In the genomic region with DNA sequence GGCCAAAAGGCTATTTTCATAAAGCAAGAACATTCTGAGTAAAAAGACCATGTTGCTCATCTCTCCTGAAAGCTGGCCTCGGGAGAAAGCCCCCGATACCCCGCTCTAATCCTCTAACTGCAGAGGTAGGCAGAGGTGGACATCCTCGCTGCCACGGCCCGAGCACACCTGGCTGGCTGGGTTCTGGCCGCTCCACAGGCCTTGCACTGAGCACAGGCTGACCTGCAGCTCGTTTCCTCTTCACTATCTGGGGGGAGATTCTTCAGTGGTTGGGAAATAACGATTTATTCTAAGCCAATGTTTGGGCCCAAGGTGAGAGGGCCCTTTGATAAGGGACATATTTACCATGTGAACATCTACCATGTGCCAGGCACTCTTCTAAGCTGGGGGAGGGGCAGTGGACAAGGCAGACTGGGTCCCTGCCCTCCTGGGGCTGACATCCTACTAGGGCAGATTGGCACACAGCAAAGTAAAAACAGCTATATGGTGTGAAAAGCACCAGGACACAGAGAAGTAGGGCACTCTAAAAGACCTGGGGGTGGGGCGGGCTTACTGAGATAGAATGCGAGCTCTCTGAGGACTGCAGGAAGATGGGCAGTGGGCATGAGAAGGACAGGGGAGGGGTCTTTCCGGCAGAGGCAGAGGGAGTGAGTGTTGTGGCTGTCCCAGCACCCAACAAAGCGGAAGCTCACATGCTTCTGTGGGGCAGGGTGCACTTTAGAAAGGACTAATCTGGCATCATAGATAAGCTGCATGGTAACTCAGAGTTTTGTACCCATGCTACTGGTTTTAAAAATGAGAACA, we compare ENCODE assay signal across 10 cellular contexts.
DNase-seq lines count a peak whose midpoint lies in the region; ATAC-seq and TF ChIP-seq lines count a peak whose summit lies in the region.
"Had no signal": no experiment of that assay in that cellular context is flagged by ENCODE, and none has a peak within 500 bp of the region (broad histone marks: within the 10 kb centered on the region; RNA-seq: fewer than 3 reads in every experiment).

No MANE protein-coding gene starts in this region.

- peaks cover 51% of the 10 kb centered on the region for H3K4me1 Mint-ChIP-seq in stimulated activated effector memory CD8-positive, alpha-beta T cell treated with anti-CD3 and anti-CD28 coated beads, Interleukin-12 subunit alpha, Interleukin-12 subunit beta, amount 100 ng/mL, for 72 hours

- H3K79me2 ChIP-seq in GM23248 (ENCODE audit: insufficient read depth), result peaks cover 96% of the 10 kb centered on the region

- H3K4me3 Mint-ChIP-seq in stimulated activated effector memory CD8-positive, alpha-beta T cell treated with anti-CD3 and anti-CD28 coated beads, Interleukin-12 subunit alpha, Interleukin-12 subunit beta, amount 100 ng/mL, for 72 hours, result no peak overlapping the region

- in situ Hi-C loops in GM23248 (cut with MboI), result no loop called here

- no peaks in the 10 kb centered on the region for H3K9me2 ChIP-seq in GM23248 (ENCODE audit: insufficient read depth)

- H3K4me1 ChIP-seq in GM23248 (ENCODE audit: insufficient read depth) (peaks cover 52% of the 10 kb centered on the region), right cardiac atrium (ENCODE audit: control insufficient read depth, insufficient read depth, low read length) (peaks cover 25% of the 10 kb centered on the region), vagina (peaks cover 56% of the 10 kb centered on the region)

- DNase-seq in GM23248 (no peak), UCSD-AML1 (lab: John Stamatoyannopoulos, UW; ENCODE audit: unreplicated experiment) (peak; percentile 80), right cardiac atrium (peak in 1 of 3 donors; percentile 55), vagina (ENCODE audit: extremely low spot score in 2 of 2) (no peak), NCI-H1417 treated with DMSO at 0.1 percent for 48 hours (lab: John Stamatoyannopoulos, UW) (no peak)
- DNase-seq in stimulated activated effector memory CD8-positive, alpha-beta T cell treated with anti-CD3 and anti-CD28 coated beads, Interleukin-12 subunit alpha, Interleukin-12 subunit beta, amount 100 ng/mL, for 72 hours (ENCODE audit: low spot score in 2 of 2), result no peak
- DNase-seq: activated naive CD4-positive, alpha-beta T cell treated with Interleukin-2 at 50 U/mL for 16 hours; Karpas-422; NCI-H82 had no signal

- H3K27ac Mint-ChIP-seq in stimulated activated effector memory CD8-positive, alpha-beta T cell treated with anti-CD3 and anti-CD28 coated beads, Interleukin-12 subunit alpha, Interleukin-12 subunit beta, amount 100 ng/mL, for 72 hours, result peak overlapping the region; percentile 33

- 88 to 91% methylated on average over 13 of the region's 13 CpGs for WGBS in GM23248 (ENCODE audit: low coverage in 1 of 2, low lambda C conversion rate in 2 of 2, missing lambda C conversion rate in 2 of 2), 2 experiments
- 71% methylated on average over 13 of the region's 13 CpGs for WGBS in right cardiac atrium

- no peak for TF ChIP-seq POLR2A in vagina (IDR thresholded peaks at IDR 0.05)

- H3K4me3 ChIP-seq in GM23248 (no peak overlapping the region), right cardiac atrium (ENCODE audit: low read length) (no peak overlapping the region), vagina (no peak overlapping the region)

- peak overlapping the region; percentile 74 for H3K9ac ChIP-seq in GM23248

- intact Hi-C loops in right cardiac atrium (cut with DNase I) (no loop called here), vagina (cut with DNase I) (no loop called here)

- TF ChIP-seq CTCF in vagina (IDR thresholded peaks at IDR 0.05), result no peak

- H3K4me2 ChIP-seq in GM23248 (ENCODE audit: unreplicated experiment), result peak overlapping the region; percentile 10

- H4K20me1 ChIP-seq in GM23248 (ENCODE audit: insufficient read depth), result no peaks in the 10 kb centered on the region

- peak overlapping the region; percentile 89 for H3K27ac ChIP-seq in GM23248
- peak overlapping the region; percentile 0 for H3K27ac ChIP-seq in right cardiac atrium (ENCODE audit: low read length)
- no peak overlapping the region for H3K27ac ChIP-seq in vagina

- peak in 1 of 2 donors; percentile 30 for ATAC-seq in right cardiac atrium
- peak; percentile 31 for ATAC-seq in stimulated activated effector memory CD8-positive, alpha-beta T cell treated with anti-CD3 and anti-CD28 coated beads, Interleukin-12 subunit alpha, Interleukin-12 subunit beta, amount 100 ng/mL, for 72 hours
- no peak for ATAC-seq in HG02623 (IDR thresholded peaks at IDR 0.05; ENCODE audit: unreplicated experiment)

- H3K9me3 ChIP-seq in GM23248 (ENCODE audit: low read depth) (no peaks in the 10 kb centered on the region), right cardiac atrium (ENCODE audit: control insufficient read depth, low read length) (no peaks in the 10 kb centered on the region), vagina (no peaks in the 10 kb centered on the region)

- peaks cover 21% of the 10 kb centered on the region for H3F3A ChIP-seq in GM23248 (ENCODE audit: insufficient read depth)

- no peaks in the 10 kb centered on the region for H3K36me3 Mint-ChIP-seq in stimulated activated effector memory CD8-positive, alpha-beta T cell treated with anti-CD3 and anti-CD28 coated beads, Interleukin-12 subunit alpha, Interleukin-12 subunit beta, amount 100 ng/mL, for 72 hours

- no peak overlapping the region for H2AFZ ChIP-seq in GM23248

- H3K27me3 ChIP-seq in GM23248 (replicated peaks; ENCODE audit: insufficient read depth), result no peaks in the 10 kb centered on the region
- no peaks in the 10 kb centered on the region for H3K27me3 ChIP-seq in right cardiac atrium (ENCODE audit: control insufficient read depth, insufficient read depth)
- H3K27me3 ChIP-seq in vagina, result no peaks in the 10 kb centered on the region

- H3K9me3 Mint-ChIP-seq in stimulated activated effector memory CD8-positive, alpha-beta T cell treated with anti-CD3 and anti-CD28 coated beads, Interleukin-12 subunit alpha, Interleukin-12 subunit beta, amount 100 ng/mL, for 72 hours, result no peaks in the 10 kb centered on the region

- H3K36me3 ChIP-seq in GM23248 (ENCODE audit: low read depth), result no peaks in the 10 kb centered on the region
- H3K36me3 ChIP-seq in vagina, result no peaks in the 10 kb centered on the region
